In the genomic region with DNA sequence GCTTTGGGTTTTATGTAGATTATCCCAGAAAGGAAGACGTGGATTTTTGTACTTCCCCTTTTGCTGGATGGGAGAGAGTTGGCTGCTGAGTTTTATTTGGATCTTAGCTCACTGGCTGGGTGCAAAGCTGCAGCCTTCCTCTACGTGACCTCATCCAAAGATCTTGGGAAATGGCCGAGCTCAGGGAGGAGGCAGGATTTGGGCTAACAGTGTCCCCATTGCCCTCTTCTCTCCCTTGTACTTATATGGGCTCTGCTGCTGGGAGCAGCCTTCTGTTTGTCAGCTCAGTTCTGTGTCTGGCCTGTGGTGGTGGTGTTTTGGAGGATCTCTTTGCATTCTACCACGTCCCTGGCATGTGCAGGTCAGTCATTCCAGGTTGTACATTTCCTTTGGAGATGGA, we compare ENCODE assay signal across 9 cellular contexts. TPM values are rescaled to one million over a fixed set of nuclear protein-coding genes. Genes with fewer than 3 reads are reported as not detected.
A peak's percentile ranks its signal among the peaks of the same experiment; 100 is the strongest.
DNase-seq lines count a peak whose midpoint lies in the region; ATAC-seq and TF ChIP-seq lines count a peak whose summit lies in the region.
"Had no signal": no experiment of that assay in that cellular context is flagged by ENCODE, and none has a peak within 500 bp of the region (broad histone marks: within the 10 kb centered on the region; RNA-seq: fewer than 3 reads in every experiment).

No MANE protein-coding gene starts in this region.

- peak overlapping the region; percentile 13; the same call in 1 of the 2 replicates for H3K27ac Mint-ChIP-seq in WTC11
- H3K27ac Mint-ChIP-seq: activated naive CD8-positive, alpha-beta T cell treated with anti-CD3 and anti-CD28 coated beads, Interleukin-2, amount 50 U/mL, for 24 hours had no signal

- no peak for TF ChIP-seq CTCF in WTC11 (IDR thresholded peaks at IDR 0.05)

- H3K9me3 Mint-ChIP-seq in WTC11, result no peaks in the 10 kb centered on the region
- H3K9me3 Mint-ChIP-seq: activated naive CD8-positive, alpha-beta T cell treated with anti-CD3 and anti-CD28 coated beads, Interleukin-2, amount 50 U/mL, for 24 hours had no signal

- H3K4me1 ChIP-seq in muscle layer of duodenum (ENCODE audit: control insufficient read depth in 1 of 2, insufficient read depth in 2 of 2, low read length in 2 of 2), result peaks cover 0 to 40% of the 10 kb centered on the region in 2 donors
- H3K4me1 ChIP-seq: HAP-1 had no signal

- CTCF ChIA-PET in WTC11 (lab: Charles Lee), result interaction anchor here (1.2 to 1.7 kb wide), 2 partner anchors 9 to 76 kb away, joined by 4 read pairs; a partner anchor contains a TSS

- POLR2A ChIA-PET in WTC11 (lab: Charles Lee), result no interaction called here

- no peak for ATAC-seq in WTC11
- ATAC-seq: activated naive CD8-positive, alpha-beta T cell treated with anti-CD3 and anti-CD28 coated beads, Interleukin-2, amount 50 U/mL, for 24 hours had no signal

- no peak overlapping the region for H3K4me3 Mint-ChIP-seq in WTC11
- H3K4me3 Mint-ChIP-seq: activated naive CD8-positive, alpha-beta T cell treated with anti-CD3 and anti-CD28 coated beads, Interleukin-2, amount 50 U/mL, for 24 hours had no signal

- H3K36me3 Mint-ChIP-seq in WTC11, result no peaks in the 10 kb centered on the region

- H3K4me3 ChIP-seq in muscle layer of duodenum (ENCODE audit: low read depth in 1 of 2, low read length in 2 of 2), result peak overlapping the region; percentile 77 to 79
- H3K4me3 ChIP-seq: HAP-1 had no signal

- peaks cover 0 to 19% of the 10 kb centered on the region in 2 donors for H3K36me3 ChIP-seq in muscle layer of duodenum (ENCODE audit: control insufficient read depth in 1 of 2, insufficient read depth in 2 of 2, low read length in 2 of 2)
- H3K36me3 ChIP-seq: HAP-1 had no signal

- H3K9me3 ChIP-seq in muscle layer of duodenum (ENCODE audit: control insufficient read depth in 1 of 2, low read length in 2 of 2), result no peaks in the 10 kb centered on the region
- H3K9me3 ChIP-seq: HAP-1 had no signal

- H3K27me3 Mint-ChIP-seq in WTC11 (ENCODE audit: low read depth), result no peaks in the 10 kb centered on the region

- no peaks in the 10 kb centered on the region for H3K27me3 ChIP-seq in muscle layer of duodenum (ENCODE audit: low read depth, low read length)

- DNase-seq in WTC11 (ENCODE audit: low spot score) (no peak), activated gamma-delta T cell treated with Interleukin-2 at 50 U/mL for 16 hours (no peak), COLO829 (ENCODE audit: low spot score) (no peak)
- DNase-seq: activated naive CD8-positive, alpha-beta T cell treated with anti-CD3 and anti-CD28 coated beads, Interleukin-2, amount 50 U/mL, for 24 hours; NCI-H510A treated with DMSO at 0.1 percent for 48 hours had no signal

- no peaks in the 10 kb centered on the region; the same call in 1 of the 2 replicates for H3K4me1 Mint-ChIP-seq in WTC11

- peak overlapping the region; percentile 75 for H3K27ac ChIP-seq in muscle layer of duodenum (ENCODE audit: low read length)

TF ChIP-seq in WTC11, 78 proteins besides CTCF, POLR2A, EP300 and RAD21:
- TF ChIP-seq MYBL2 (CRISPR knock-in tag; IDR thresholded peaks at IDR 0.05), result no peak
- TF ChIP-seq, protein P1, sequence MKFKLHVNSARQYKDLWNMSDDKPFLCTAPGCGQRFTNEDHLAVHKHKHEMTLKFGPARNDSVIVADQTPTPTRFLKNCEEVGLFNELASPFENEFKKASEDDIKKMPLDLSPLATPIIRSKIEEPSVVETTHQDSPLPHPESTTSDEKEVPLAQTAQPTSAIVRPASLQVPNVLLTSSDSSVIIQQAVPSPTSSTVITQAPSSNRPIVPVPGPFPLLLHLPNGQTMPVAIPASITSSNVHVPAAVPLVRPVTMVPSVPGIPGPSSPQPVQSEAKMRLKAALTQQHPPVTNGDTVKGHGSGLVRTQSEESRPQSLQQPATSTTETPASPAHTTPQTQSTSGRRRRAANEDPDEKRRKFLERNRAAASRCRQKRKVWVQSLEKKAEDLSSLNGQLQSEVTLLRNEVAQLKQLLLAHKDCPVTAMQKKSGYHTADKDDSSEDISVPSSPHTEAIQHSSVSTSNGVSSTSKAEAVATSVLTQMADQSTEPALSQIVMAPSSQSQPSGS (CRISPR knock-in tag; IDR thresholded peaks at IDR 0.05; ENCODE audit: borderline replicate concordance, low read depth), result no peak
- TF ChIP-seq, protein P2, sequence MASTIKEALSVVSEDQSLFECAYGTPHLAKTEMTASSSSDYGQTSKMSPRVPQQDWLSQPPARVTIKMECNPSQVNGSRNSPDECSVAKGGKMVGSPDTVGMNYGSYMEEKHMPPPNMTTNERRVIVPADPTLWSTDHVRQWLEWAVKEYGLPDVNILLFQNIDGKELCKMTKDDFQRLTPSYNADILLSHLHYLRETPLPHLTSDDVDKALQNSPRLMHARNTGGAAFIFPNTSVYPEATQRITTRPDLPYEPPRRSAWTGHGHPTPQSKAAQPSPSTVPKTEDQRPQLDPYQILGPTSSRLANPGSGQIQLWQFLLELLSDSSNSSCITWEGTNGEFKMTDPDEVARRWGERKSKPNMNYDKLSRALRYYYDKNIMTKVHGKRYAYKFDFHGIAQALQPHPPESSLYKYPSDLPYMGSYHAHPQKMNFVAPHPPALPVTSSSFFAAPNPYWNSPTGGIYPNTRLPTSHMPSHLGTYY (CRISPR knock-in tag; IDR thresholded peaks at IDR 0.05), result no peak
- no peak for TF ChIP-seq ZNF317 (CRISPR knock-in tag; IDR thresholded peaks at IDR 0.05; ENCODE audit: borderline replicate concordance, low read depth)
- TF ChIP-seq, protein P3, sequence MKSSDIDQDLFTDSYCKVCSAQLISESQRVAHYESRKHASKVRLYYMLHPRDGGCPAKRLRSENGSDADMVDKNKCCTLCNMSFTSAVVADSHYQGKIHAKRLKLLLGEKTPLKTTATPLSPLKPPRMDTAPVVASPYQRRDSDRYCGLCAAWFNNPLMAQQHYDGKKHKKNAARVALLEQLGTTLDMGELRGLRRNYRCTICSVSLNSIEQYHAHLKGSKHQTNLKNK (CRISPR knock-in tag; IDR thresholded peaks at IDR 0.05), result no peak
- no peak for TF ChIP-seq MXD4 (CRISPR knock-in tag; IDR thresholded peaks at IDR 0.05; ENCODE audit: borderline replicate concordance)
- no peak for TF ChIP-seq NFATC4 (CRISPR knock-in tag; IDR thresholded peaks at IDR 0.05)
- no peak for TF ChIP-seq SMAD4 (CRISPR knock-in tag; IDR thresholded peaks at IDR 0.05)
- TF ChIP-seq JUN (CRISPR knock-in tag; IDR thresholded peaks at IDR 0.05), result no peak
- TF ChIP-seq ESRRA (CRISPR knock-in tag; IDR thresholded peaks at IDR 0.05; ENCODE audit: borderline replicate concordance), result no peak
- TF ChIP-seq PRRX2 (CRISPR knock-in tag; IDR thresholded peaks at IDR 0.05), result no peak
- no peak for TF ChIP-seq CREM (CRISPR knock-in tag; IDR thresholded peaks at IDR 0.05)
- no peak for TF ChIP-seq GABPB1 (CRISPR knock-in tag; IDR thresholded peaks at IDR 0.05)
TF ChIP-seq in WTC11: peak in this region for 0.

RNA-seq across cellular contexts. Expression of a gene that starts 2.0 kb away (rescaled TPM):
- total RNA-seq in WTC11 (2021), result 6.2 to 8.2 TPM (median 7.6 TPM) in 3 replicates

RNA-seq across cellular contexts. Expression of a gene that starts 8.6 kb away (rescaled TPM):
- total RNA-seq in WTC11 (2021), result 9.8 to 11.0 TPM (median 10.1 TPM) in 3 replicates
- total RNA-seq: M059J had no signal

RNA-seq across cellular contexts. Expression of a gene that starts 19.8 kb away (rescaled TPM):
- total RNA-seq in WTC11 (2021), result 141 to 192 TPM (median 159 TPM) in 3 replicates

RNA-seq across cellular contexts. Expression of a gene that starts 28.9 kb away (rescaled TPM):
- 51.8 to 59.2 TPM (median 54.7 TPM) in 3 replicates for total RNA-seq in WTC11 (2021)

RNA-seq across cellular contexts. Expression of a gene that starts 47.6 kb away (rescaled TPM):
- total RNA-seq in WTC11 (2021), result 0.37 TPM in 1 of 3 replicates, not detected in the others
- total RNA-seq: M059J, omental fat pad had no signal
